2 cellular contexts compared by ENCODE assay signal in genomic region chr19:1466018-1466460, GRCh38.
TF ChIP-seq lines count a peak whose summit lies in the region.

No MANE protein-coding gene starts in this region.

TF ChIP-seq in IMR-90, 13 proteins besides CTCF, POLR2A, EP300 and RAD21:
- TF ChIP-seq FOS (IDR thresholded peaks at IDR 0.05; ENCODE audit: low read depth, low read length) = no peak
- TF ChIP-seq CHD1 (IDR thresholded peaks at IDR 0.05; ENCODE audit: low read depth, low read length) = no peak
- no peak for TF ChIP-seq MAFK (IDR thresholded peaks at IDR 0.05; ENCODE audit: low read depth, low read length)
- TF ChIP-seq CEBPB (IDR thresholded peaks at IDR 0.05; ENCODE audit: low read depth, low read length) = no peak
- no peak for TF ChIP-seq RFX5 (IDR thresholded peaks at IDR 0.05; ENCODE audit: low read depth, low read length)
- TF ChIP-seq RCOR1 (IDR thresholded peaks at IDR 0.05; ENCODE audit: insufficient replicate concordance, low read length) = no peak
- no peak for TF ChIP-seq BHLHE40 (IDR thresholded peaks at IDR 0.05; ENCODE audit: low read depth, low read length)
- TF ChIP-seq NFE2L2 (IDR thresholded peaks at IDR 0.05; ENCODE audit: low read depth, low read length) = no peak
- no peak for TF ChIP-seq SMC3 (IDR thresholded peaks at IDR 0.05; ENCODE audit: low read depth, low read length)
- TF ChIP-seq ELK1 (IDR thresholded peaks at IDR 0.05; ENCODE audit: borderline replicate concordance, low read depth, low read length) = no peak
TF ChIP-seq in IMR-90: peak in this region for 0.

TF ChIP-seq in endothelial cell of umbilical vein, 7 proteins besides CTCF, POLR2A, EP300 and RAD21:
- TF ChIP-seq POLR2AphosphoS5 (IDR thresholded peaks at IDR 0.05; ENCODE audit: insufficient read depth, low read depth, low read length) (no peak), MYC (IDR thresholded peaks at IDR 0.05; ENCODE audit: low read depth, low read length) (no peak), MAX (IDR thresholded peaks at IDR 0.05; ENCODE audit: insufficient read depth, insufficient read length) (no peak), EZH2 (IDR thresholded peaks at IDR 0.05; ENCODE audit: borderline replicate concordance, low read depth, low read length, severe bottlenecking) (no peak), GATA2 (IDR thresholded peaks at IDR 0.05; ENCODE audit: insufficient read depth, insufficient read length, low read depth, low read length) (no peak), JUN (IDR thresholded peaks at IDR 0.05; ENCODE audit: borderline replicate concordance, insufficient read depth, insufficient read length, low read depth) (no peak), FOS (IDR thresholded peaks at IDR 0.05; ENCODE audit: borderline replicate concordance, insufficient read depth, low read length) (no peak)
